18 cellular contexts compared by ENCODE assay signal in genomic region chr1:60916926-60917325, GRCh38.
"Had no signal": no experiment of that assay in that cellular context is flagged by ENCODE, and none has a peak within 500 bp of the region (broad histone marks: within the 10 kb centered on the region; RNA-seq: fewer than 3 reads in every experiment).

No MANE protein-coding gene starts in this region.

- DNase-seq: activated CD4-positive, alpha-beta T cell treated with anti-CD3 and anti-CD28 coated beads, Interleukin-2, amount 50 U/mL, for 4 hours; activated naive CD4-positive, alpha-beta T cell treated with anti-CD3 and anti-CD28 coated beads for 36 hours; activated naive CD8-positive, alpha-beta T cell treated with anti-CD3 and anti-CD28 coated beads, Interleukin-2, amount 50 U/mL, for 24 hours; aorta; cortex of kidney; effector CD8-positive, alpha-beta T cell; foreskin keratinocyte; kidney glomerular epithelial cell; mesendoderm; natural killer cell; nucleus accumbens; right cardiac atrium; stimulated activated CD4-positive, alpha-beta T cell treated with anti-CD3 and anti-CD28 coated beads, Interleukin-4, amount 100 ng/mL, for 24 hours; stimulated activated naive CD4-positive, alpha-beta T cell; substantia nigra; transverse colon had no signal

- ATAC-seq: activated CD4-positive, CD25-positive, alpha-beta regulatory T cell treated with anti-CD3 and anti-CD28 coated beads, Interleukin-2, amount 50 U/mL, for 24 hours; activated naive CD8-positive, alpha-beta T cell treated with anti-CD3 and anti-CD28 coated beads, Interleukin-2, amount 50 U/mL, for 24 hours; activated T-helper 17 cell treated with anti-CD3 and anti-CD28 coated beads, Interleukin-2, amount 50 U/mL, for 72 hours; foreskin keratinocyte; natural killer cell had no signal
